ENCODE assay signal across 13 cellular contexts in genomic region chr19:15198006-15198356, GRCh38. TPM values are rescaled to one million over a fixed set of nuclear protein-coding genes. Genes with fewer than 3 reads are reported as not detected.
A peak's percentile ranks its signal among the peaks of the same experiment; 100 is the strongest.
DNase-seq lines count a peak whose midpoint lies in the region; ATAC-seq and TF ChIP-seq lines count a peak whose summit lies in the region.
"Had no signal": no experiment of that assay in that cellular context is flagged by ENCODE, and none has a peak within 500 bp of the region (broad histone marks: within the 10 kb centered on the region; RNA-seq: fewer than 3 reads in every experiment).

No MANE protein-coding gene starts in this region.

- H3K4me2 ChIP-seq in GM23338, result no peak overlapping the region

- H3K27ac Mint-ChIP-seq in GM23338 (no peak overlapping the region), immature natural killer cell (no peak overlapping the region)
- H3K27ac Mint-ChIP-seq in activated CD4-positive, alpha-beta T cell treated with anti-CD3 and anti-CD28 coated beads for 36 hours, result no peak overlapping the region
- H3K27ac Mint-ChIP-seq: T-helper 1 cell treated with Interleukin-12 subunit alpha and Interleukin-12 subunit beta and Interleukin-4 antibody, amounts not matched to agents 30 μg/mL and 1 μg/mL, for 36 hours had no signal

- TF ChIP-seq CTCF in GM23338 (conservative IDR thresholded peaks at IDR 0.05; ENCODE audit: low read depth in 2 of 2) (no peak), RWPE2 (IDR thresholded peaks at IDR 0.05; ENCODE audit: poor library complexity, severe bottlenecking) (no peak)

- H3K27me3 ChIP-seq in GM23338 (ENCODE audit: insufficient read depth) (no peaks in the 10 kb centered on the region), RWPE2 (ENCODE audit: insufficient read depth, poor library complexity, severe bottlenecking) (peaks cover 14% of the 10 kb centered on the region)

- peak overlapping the region; percentile 79 for H3K4me3 Mint-ChIP-seq in GM23338
- H3K4me3 Mint-ChIP-seq in immature natural killer cell, result peak overlapping the region in 3 of 5 donors; percentile 9 to 55 (median 24)
- H3K4me3 Mint-ChIP-seq in activated CD4-positive, alpha-beta T cell treated with anti-CD3 and anti-CD28 coated beads for 36 hours, result no peak overlapping the region
- H3K4me3 Mint-ChIP-seq: central memory CD8-positive, alpha-beta T cell; T-helper 1 cell treated with Interleukin-12 subunit alpha and Interleukin-12 subunit beta and Interleukin-4 antibody, amounts not matched to agents 30 μg/mL and 1 μg/mL, for 36 hours had no signal

- POLR2A ChIA-PET in activated CD4-positive, alpha-beta T cell treated with anti-CD3 and anti-CD28 coated beads for 36 hours (lab: Charles Lee), result no interaction called here

- H3K4me1 Mint-ChIP-seq in GM23338, result peaks cover 36% of the 10 kb centered on the region
- peaks cover 19 to 22% of the 10 kb centered on the region in 2 donors for H3K4me1 Mint-ChIP-seq in immature natural killer cell
- H3K4me1 Mint-ChIP-seq in activated CD4-positive, alpha-beta T cell treated with anti-CD3 and anti-CD28 coated beads for 36 hours, result peaks cover 15% of the 10 kb centered on the region

- H3K36me3 ChIP-seq in GM23338 (ENCODE audit: insufficient read depth), result peaks cover 10% of the 10 kb centered on the region; the same call in 1 of the 2 replicates
- H3K36me3 ChIP-seq in RWPE2 (ENCODE audit: low read depth), result no peaks in the 10 kb centered on the region

- H3F3A ChIP-seq in GM23338 (replicated peaks; ENCODE audit: low read depth), result peaks cover 25% of the 10 kb centered on the region

- ATAC-seq in GM23338, result no peak
- ATAC-seq in RWPE2 (ENCODE audit: low read depth), result peak; percentile 44
- no peak for ATAC-seq in activated CD4-positive, alpha-beta T cell treated with anti-CD3 and anti-CD28 coated beads for 36 hours

- DNase-seq in GM23338 (ENCODE audit: low spot score) (no peak), RWPE2 (ENCODE audit: low spot score) (no peak), immature natural killer cell (no peak), MV-4-11 (lab: John Stamatoyannopoulos, UW) (no peak), NCI-H524 treated with DMSO at 0.1 percent for 48 hours (lab: John Stamatoyannopoulos, UW) (no peak), kidney glomerular epithelial cell (lab: John Stamatoyannopoulos, UW) (no peak)
- DNase-seq in activated CD4-positive, alpha-beta T cell treated with anti-CD3 and anti-CD28 coated beads for 36 hours, result no peak
- DNase-seq: activated gamma-delta T cell, erythroblast, retina had no signal

- no peaks in the 10 kb centered on the region for H3K9me3 ChIP-seq in RWPE2 (ENCODE audit: severe bottlenecking)

- H2AFZ ChIP-seq in GM23338, result no peak overlapping the region

- H3K27me3 Mint-ChIP-seq in GM23338 (ENCODE audit: insufficient read depth, low read depth, poor library complexity) (peaks cover 23% of the 10 kb centered on the region), immature natural killer cell (ENCODE audit: low read depth in 3 of 3) (peaks cover 24 to 50% (median 31%) of the 10 kb centered on the region in 3 donors)
- H3K27me3 Mint-ChIP-seq in activated CD4-positive, alpha-beta T cell treated with anti-CD3 and anti-CD28 coated beads for 36 hours, result peaks cover 56% of the 10 kb centered on the region

- H3K36me3 Mint-ChIP-seq in GM23338 (ENCODE audit: low read depth), result peaks cover 37% of the 10 kb centered on the region
- H3K36me3 Mint-ChIP-seq in immature natural killer cell, result peaks cover 0 to 5% (median 3%) of the 10 kb centered on the region in 3 donors
- H3K36me3 Mint-ChIP-seq in activated CD4-positive, alpha-beta T cell treated with anti-CD3 and anti-CD28 coated beads for 36 hours (ENCODE audit: low read depth), result no peaks in the 10 kb centered on the region

- CTCF ChIA-PET in activated CD4-positive, alpha-beta T cell treated with anti-CD3 and anti-CD28 coated beads for 36 hours (lab: Charles Lee), result interaction anchor here (0.6 kb wide), 1 partner anchor 100 kb away, joined by 3 read pairs; no protein-coding TSS in a partner anchor

- no peaks in the 10 kb centered on the region for H3K9me2 ChIP-seq in GM23338 (ENCODE audit: insufficient read depth)

- H3K4me3 ChIP-seq in GM23338 (no peak overlapping the region), RWPE2 (ENCODE audit: severe bottlenecking) (no peak overlapping the region), skin epidermis (no peak overlapping the region)

- intact Hi-C loops in activated CD4-positive, alpha-beta T cell treated with anti-CD3 and anti-CD28 coated beads for 36 hours (cut with DNase I, micrococcal nuclease), result no loop called here

- H4K20me1 ChIP-seq in GM23338 (replicated peaks; ENCODE audit: insufficient read depth), result peaks cover 16% of the 10 kb centered on the region

- H3K79me2 ChIP-seq in GM23338 (replicated peaks; ENCODE audit: insufficient read depth), result peaks cover 47% of the 10 kb centered on the region

- H3K9me3 Mint-ChIP-seq in GM23338 (no peaks in the 10 kb centered on the region; the same call in 2 of the 3 replicates), immature natural killer cell (peaks cover 0 to 2% (median 0%) of the 10 kb centered on the region in 6 donors)
- no peaks in the 10 kb centered on the region for H3K9me3 Mint-ChIP-seq in activated CD4-positive, alpha-beta T cell treated with anti-CD3 and anti-CD28 coated beads for 36 hours (ENCODE audit: low read depth)
- H3K9me3 Mint-ChIP-seq: central memory CD8-positive, alpha-beta T cell; T-helper 1 cell treated with Interleukin-12 subunit alpha and Interleukin-12 subunit beta and Interleukin-4 antibody, amounts not matched to agents 30 μg/mL and 1 μg/mL, for 36 hours had no signal

- H3K4me1 ChIP-seq in GM23338 (ENCODE audit: insufficient read depth) (peaks cover 19% of the 10 kb centered on the region), RWPE2 (ENCODE audit: insufficient read depth, poor library complexity, severe bottlenecking) (no peaks in the 10 kb centered on the region)

- H3K27ac ChIP-seq in GM23338 (ENCODE audit: low read depth) (no peak overlapping the region), RWPE2 (ENCODE audit: poor library complexity, severe bottlenecking) (no peak overlapping the region), skin epidermis (peak overlapping the region in 17 of 21 experiments; percentile 37 to 99 (median 68))

TF ChIP-seq in GM23338, 12 proteins besides CTCF, POLR2A, EP300 and RAD21 (continues in another document):
- TF ChIP-seq EZH2 (IDR thresholded peaks at IDR 0.05; ENCODE audit: low read depth, unreplicated experiment) (no peak), EZH2phosphoT487 (IDR thresholded peaks at IDR 0.05; ENCODE audit: unreplicated experiment) (no peak), ZNF331 (CRISPR knock-in tag; IDR thresholded peaks at IDR 0.05; ENCODE audit: low read depth) (no peak), POLR2AphosphoS5 (IDR thresholded peaks at IDR 0.05; ENCODE audit: low read depth) (no peak), NANOG (IDR thresholded peaks at IDR 0.05; ENCODE audit: borderline replicate concordance) (no peak)

RNA-seq across cellular contexts. Expression of gene NOTCH3, which starts 2.8 kb away (rescaled TPM):
- 151 and 172 TPM in 2 replicates for total RNA-seq in GM23338 (2014; rRNA removed; shearing (Covaris generic))
- polyA plus RNA-seq in GM23338 (2016; fragmentation: Nextera tagmentation; extraction: Ambion mirVana) (24.3 and 25.0 TPM in 2 replicates), immature natural killer cell (not detected)
- under 1 TPM; 0.02 to 0.25 TPM for total RNA-seq in activated CD4-positive, alpha-beta T cell treated with anti-CD3 and anti-CD28 coated beads for 36 hours

RNA-seq across cellular contexts. Expression of gene EPHX3, which starts 34.3 kb away (rescaled TPM):
- 15.0 and 24.8 TPM in 2 replicates for total RNA-seq in GM23338 (2014; rRNA removed; shearing (Covaris generic))
- polyA plus RNA-seq in GM23338 (2016; fragmentation: Nextera tagmentation; extraction: Ambion mirVana) (19.7 and 19.8 TPM in 2 replicates), immature natural killer cell (not detected)
- total RNA-seq in activated CD4-positive, alpha-beta T cell treated with anti-CD3 and anti-CD28 coated beads for 36 hours, result under 1 TPM in 1 of 2 experiments, not detected in 1; 0.09 TPM

Comparison
In these comparisons a context has a peak if more than half of its experiments do, and no peak if none do; other contexts are left out.
1. H3K27ac ChIP-seq: peak in skin epidermis (17 of 21); none in GM23338 (single experiment) and RWPE2 (single experiment).
2. RNA of gene NOTCH3, which starts 2.8 kb away (total RNA-seq): 151 to 172 TPM in GM23338; 0.02 to 0.25 TPM in activated CD4-positive, alpha-beta T cell treated with anti-CD3 and anti-CD28 coated beads for 36 hours; every median in the first group is over 100 times any median in the second.
3. RNA of gene EPHX3, which starts 34.3 kb away (total RNA-seq): 15.0 to 24.8 TPM in GM23338; 0.09 TPM in activated CD4-positive, alpha-beta T cell treated with anti-CD3 and anti-CD28 coated beads for 36 hours; every median in the first group is over 10 times any median in the second.